ENCODE assay signal across 11 cellular contexts in genomic region chr7:70498232-70498631, GRCh38.
"Had no signal": no experiment of that assay in that cellular context is flagged by ENCODE, and none has a peak within 500 bp of the region (broad histone marks: within the 10 kb centered on the region; RNA-seq: fewer than 3 reads in every experiment).

No MANE protein-coding gene starts in this region.

- H3K79me2 ChIP-seq: hepatocyte had no signal

- H3K27me3 ChIP-seq: hepatocyte, ovary had no signal

- H3K4me3 ChIP-seq: coronary artery, hepatocyte, ovary had no signal

- H2AFZ ChIP-seq: hepatocyte had no signal

- DNase-seq: activated B cell treated with CpG ODN at 0.5 μM for 24 hours; activated CD4-positive, alpha-beta T cell treated with anti-CD3 and anti-CD28 coated beads, Interleukin-2, amount 10 ng/mL, durations not matched to agents 24 days and 14 days; activated CD8-positive, alpha-beta memory T cell treated with anti-CD3 and anti-CD28 coated beads for 24 hours; activated naive CD4-positive, alpha-beta T cell treated with anti-CD3 and anti-CD28 coated beads, Interleukin-2, amount 10 ng/mL, durations not matched to agents 7 days and 5 days; effector memory CD4-positive, alpha-beta T cell; ovary; stimulated activated CD4-positive, alpha-beta T cell treated with anti-CD3 and anti-CD28 coated beads, Interleukin-12 subunit alpha, Interleukin-12 subunit beta, amount 100 ng/mL, for 4 hours; stimulated activated CD4-positive, alpha-beta T cell treated with anti-CD3 and anti-CD28 coated beads, Interleukin-2, amount 100 ng/mL, for 48 hours; stimulated activated naive CD4-positive, alpha-beta T cell treated with Interleukin-2 at 50 U/mL for 16 hours had no signal

- H3K9me3 ChIP-seq: ovary had no signal

- H3K4me2 ChIP-seq: hepatocyte had no signal

- H3K27ac ChIP-seq: coronary artery, hepatocyte, ovary had no signal

- H3K36me3 ChIP-seq: ovary had no signal
